1 cellular context compared by ENCODE assay signal in the genomic region with DNA sequence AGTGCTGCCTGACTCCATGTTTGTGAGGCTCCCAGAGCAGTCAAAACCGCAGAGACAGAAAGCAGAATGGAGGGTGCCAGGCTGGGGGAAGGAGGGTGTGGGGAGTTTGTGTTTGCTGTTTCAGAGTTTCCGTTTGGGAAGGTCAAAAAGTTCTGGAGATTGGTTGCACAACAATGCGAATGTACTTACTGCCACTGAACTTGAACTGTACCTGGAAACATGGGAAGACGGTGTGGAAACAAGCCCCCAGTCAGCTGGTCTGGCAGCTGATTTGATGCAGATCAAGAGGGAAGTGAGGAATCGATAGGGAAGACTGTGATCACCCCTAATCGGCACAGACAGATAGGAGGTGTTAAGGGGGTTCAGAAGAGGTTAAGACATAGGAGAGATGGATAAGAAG.
TF ChIP-seq lines count a peak whose summit lies in the region.

No MANE protein-coding gene starts in this region.

TF ChIP-seq in HepG2, 621 proteins besides CTCF, POLR2A, EP300 and RAD21 (continued from another document and continues in another):
- TF ChIP-seq HNF1A (IDR thresholded peaks at IDR 0.05; ENCODE audit: low read depth) (no peak), HNF1A (CRISPR knock-in tag; IDR thresholded peaks at IDR 0.05; ENCODE audit: borderline replicate concordance) (peak; percentile 48; the same call in 1 of the 2 replicates), UBTF (CRISPR knock-in tag; IDR thresholded peaks at IDR 0.05) (0 out of 2 replicates have a peak, but pooled peaks have one; percentile 24), MZF1 (CRISPR knock-in tag; IDR thresholded peaks at IDR 0.05; ENCODE audit: borderline replicate concordance) (peak; percentile 79; the same call in 1 of the 2 replicates), SPEN (CRISPR knock-in tag; IDR thresholded peaks at IDR 0.05; ENCODE audit: low read depth) (peak; percentile 60), ZNF501 (CRISPR knock-in tag; IDR thresholded peaks at IDR 0.05) (peak; percentile 68), SIX4 (CRISPR knock-in tag; IDR thresholded peaks at IDR 0.05) (0 out of 2 replicates have a peak, but pooled peaks have one; percentile 11), POGK (CRISPR knock-in tag; conservative IDR thresholded peaks at IDR 0.05) (peak; percentile 77; the same call in 1 of the 2 replicates), ZNF790 (CRISPR knock-in tag; IDR thresholded peaks at IDR 0.05; ENCODE audit: borderline replicate concordance) (no peak), FOXP4 (CRISPR knock-in tag; IDR thresholded peaks at IDR 0.05) (peak; percentile 59; the same call in 1 of the 2 replicates), ELF1 (CRISPR knock-in tag; IDR thresholded peaks at IDR 0.05) (peak; percentile 56), MXD4 (CRISPR knock-in tag; IDR thresholded peaks at IDR 0.05) (no peak), ELF4 (CRISPR knock-in tag; IDR thresholded peaks at IDR 0.05; ENCODE audit: borderline replicate concordance) (no peak), ERF (CRISPR knock-in tag; IDR thresholded peaks at IDR 0.05) (peak; percentile 87; the same call in 1 of the 2 replicates), SALL1 (CRISPR knock-in tag; IDR thresholded peaks at IDR 0.05) (peak; percentile 82), ARID4A (CRISPR knock-in tag; IDR thresholded peaks at IDR 0.05; ENCODE audit: borderline replicate concordance) (peak; percentile 29; the same call in 1 of the 2 replicates), ZNF292 (CRISPR knock-in tag; IDR thresholded peaks at IDR 0.05; ENCODE audit: borderline replicate concordance, low read depth) (peak; percentile 70; the same call in 1 of the 2 replicates), ZSCAN25 (CRISPR knock-in tag; IDR thresholded peaks at IDR 0.05) (peak; percentile 94), ZNF839 (CRISPR knock-in tag; IDR thresholded peaks at IDR 0.05; ENCODE audit: borderline replicate concordance) (no peak), TBX2 (CRISPR knock-in tag; IDR thresholded peaks at IDR 0.05; ENCODE audit: borderline replicate concordance) (peak; percentile 69; the same call in 1 of the 2 replicates), ZNF124 (CRISPR knock-in tag; IDR thresholded peaks at IDR 0.05) (no peak)
- TF ChIP-seq, protein P1, sequence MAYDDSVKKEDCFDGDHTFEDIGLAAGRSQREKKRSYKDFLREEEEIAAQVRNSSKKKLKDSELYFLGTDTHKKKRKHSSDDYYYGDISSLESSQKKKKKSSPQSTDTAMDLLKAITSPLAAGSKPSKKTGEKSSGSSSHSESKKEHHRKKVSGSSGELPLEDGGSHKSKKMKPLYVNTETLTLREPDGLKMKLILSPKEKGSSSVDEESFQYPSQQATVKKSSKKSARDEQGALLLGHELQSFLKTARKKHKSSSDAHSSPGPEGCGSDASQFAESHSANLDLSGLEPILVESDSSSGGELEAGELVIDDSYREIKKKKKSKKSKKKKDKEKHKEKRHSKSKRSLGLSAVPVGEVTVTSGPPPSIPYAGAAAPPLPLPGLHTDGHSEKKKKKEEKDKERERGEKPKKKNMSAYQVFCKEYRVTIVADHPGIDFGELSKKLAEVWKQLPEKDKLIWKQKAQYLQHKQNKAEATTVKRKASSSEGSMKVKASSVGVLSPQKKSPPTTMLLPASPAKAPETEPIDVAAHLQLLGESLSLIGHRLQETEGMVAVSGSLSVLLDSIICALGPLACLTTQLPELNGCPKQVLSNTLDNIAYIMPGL (CRISPR knock-in tag; IDR thresholded peaks at IDR 0.05; ENCODE audit: borderline replicate concordance in 1 of 2, low read depth in 1 of 2): 0 out of 4 replicates have a peak, but pooled peaks of 1 of the 2 experiments have one; percentile 50
- TF ChIP-seq, protein P2, sequence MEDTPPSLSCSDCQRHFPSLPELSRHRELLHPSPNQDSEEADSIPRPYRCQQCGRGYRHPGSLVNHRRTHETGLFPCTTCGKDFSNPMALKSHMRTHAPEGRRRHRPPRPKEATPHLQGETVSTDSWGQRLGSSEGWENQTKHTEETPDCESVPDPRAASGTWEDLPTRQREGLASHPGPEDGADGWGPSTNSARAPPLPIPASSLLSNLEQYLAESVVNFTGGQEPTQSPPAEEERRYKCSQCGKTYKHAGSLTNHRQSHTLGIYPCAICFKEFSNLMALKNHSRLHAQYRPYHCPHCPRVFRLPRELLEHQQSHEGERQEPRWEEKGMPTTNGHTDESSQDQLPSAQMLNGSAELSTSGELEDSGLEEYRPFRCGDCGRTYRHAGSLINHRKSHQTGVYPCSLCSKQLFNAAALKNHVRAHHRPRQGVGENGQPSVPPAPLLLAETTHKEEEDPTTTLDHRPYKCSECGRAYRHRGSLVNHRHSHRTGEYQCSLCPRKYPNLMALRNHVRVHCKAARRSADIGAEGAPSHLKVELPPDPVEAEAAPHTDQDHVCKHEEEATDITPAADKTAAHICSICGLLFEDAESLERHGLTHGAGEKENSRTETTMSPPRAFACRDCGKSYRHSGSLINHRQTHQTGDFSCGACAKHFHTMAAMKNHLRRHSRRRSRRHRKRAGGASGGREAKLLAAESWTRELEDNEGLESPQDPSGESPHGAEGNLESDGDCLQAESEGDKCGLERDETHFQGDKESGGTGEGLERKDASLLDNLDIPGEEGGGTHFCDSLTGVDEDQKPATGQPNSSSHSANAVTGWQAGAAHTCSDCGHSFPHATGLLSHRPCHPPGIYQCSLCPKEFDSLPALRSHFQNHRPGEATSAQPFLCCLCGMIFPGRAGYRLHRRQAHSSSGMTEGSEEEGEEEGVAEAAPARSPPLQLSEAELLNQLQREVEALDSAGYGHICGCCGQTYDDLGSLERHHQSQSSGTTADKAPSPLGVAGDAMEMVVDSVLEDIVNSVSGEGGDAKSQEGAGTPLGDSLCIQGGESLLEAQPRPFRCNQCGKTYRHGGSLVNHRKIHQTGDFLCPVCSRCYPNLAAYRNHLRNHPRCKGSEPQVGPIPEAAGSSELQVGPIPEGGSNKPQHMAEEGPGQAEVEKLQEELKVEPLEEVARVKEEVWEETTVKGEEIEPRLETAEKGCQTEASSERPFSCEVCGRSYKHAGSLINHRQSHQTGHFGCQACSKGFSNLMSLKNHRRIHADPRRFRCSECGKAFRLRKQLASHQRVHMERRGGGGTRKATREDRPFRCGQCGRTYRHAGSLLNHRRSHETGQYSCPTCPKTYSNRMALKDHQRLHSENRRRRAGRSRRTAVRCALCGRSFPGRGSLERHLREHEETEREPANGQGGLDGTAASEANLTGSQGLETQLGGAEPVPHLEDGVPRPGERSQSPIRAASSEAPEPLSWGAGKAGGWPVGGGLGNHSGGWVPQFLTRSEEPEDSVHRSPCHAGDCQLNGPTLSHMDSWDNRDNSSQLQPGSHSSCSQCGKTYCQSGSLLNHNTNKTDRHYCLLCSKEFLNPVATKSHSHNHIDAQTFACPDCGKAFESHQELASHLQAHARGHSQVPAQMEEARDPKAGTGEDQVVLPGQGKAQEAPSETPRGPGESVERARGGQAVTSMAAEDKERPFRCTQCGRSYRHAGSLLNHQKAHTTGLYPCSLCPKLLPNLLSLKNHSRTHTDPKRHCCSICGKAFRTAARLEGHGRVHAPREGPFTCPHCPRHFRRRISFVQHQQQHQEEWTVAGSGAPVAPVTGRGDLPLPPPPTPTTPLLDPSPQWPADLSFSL (CRISPR knock-in tag; IDR thresholded peaks at IDR 0.05): peak; percentile 47; the same call in 1 of the 2 replicates
- TF ChIP-seq, protein P3, sequence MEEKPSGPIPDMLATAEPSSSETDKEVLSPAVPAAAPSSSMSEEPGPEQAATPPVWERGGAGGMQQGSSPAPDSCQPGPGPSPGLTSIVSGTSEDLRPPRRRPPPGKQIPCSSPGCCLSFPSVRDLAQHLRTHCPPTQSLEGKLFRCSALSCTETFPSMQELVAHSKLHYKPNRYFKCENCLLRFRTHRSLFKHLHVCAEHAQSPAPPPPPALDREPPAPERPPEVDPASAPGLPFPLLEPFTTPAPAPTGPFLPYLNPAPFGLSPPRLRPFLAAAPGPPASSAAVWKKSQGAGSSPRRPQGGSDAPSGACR (CRISPR knock-in tag; IDR thresholded peaks at IDR 0.05): 0 out of 2 replicates have a peak, but pooled peaks have one; percentile 51
